Comparison of ENCODE assay signal across 19 cellular contexts in genomic region chr20:3067139-3068009, GRCh38. TPM values are rescaled to one million over a fixed set of nuclear protein-coding genes. Genes with fewer than 3 reads are reported as not detected.
A peak's percentile ranks its signal among the peaks of the same experiment; 100 is the strongest.
DNase-seq lines count a peak whose midpoint lies in the region; ATAC-seq and TF ChIP-seq lines count a peak whose summit lies in the region.
"Had no signal": no experiment of that assay in that cellular context is flagged by ENCODE, and none has a peak within 500 bp of the region (broad histone marks: within the 10 kb centered on the region; RNA-seq: fewer than 3 reads in every experiment).

No MANE protein-coding gene starts in this region.

- H3K4me3 ChIP-seq in PC-9 (no peak overlapping the region), suprapubic skin (no peak overlapping the region)
- H3K4me3 ChIP-seq: ascending aorta, testis had no signal

- POLR2A ChIA-PET in PC-9 (lab: Charles Lee; ENCODE audit: unreplicated experiment): no interaction called here

- CTCF ChIA-PET in PC-9 (lab: Charles Lee): interaction anchor here (0.6 kb wide), 1 partner anchor 168 kb away, joined by 6 read pairs; no protein-coding TSS in a partner anchor

- H3K4me1 ChIP-seq in PC-9 (replicated peaks; ENCODE audit: insufficient read depth) (peaks cover 40% of the 10 kb centered on the region), suprapubic skin (peaks cover 28% of the 10 kb centered on the region)
- H3K4me1 ChIP-seq: testis had no signal

- DNase-seq in PC-9 (peak; percentile 40 to 66), left kidney (ENCODE audit: low read depth, low spot score) (peak; percentile 28), suprapubic skin (ENCODE audit: low spot score in 2 of 2) (no peak), left colon (no peak), DMS153 (lab: John Stamatoyannopoulos, UW) (no peak)
- DNase-seq: activated naive CD4-positive, alpha-beta T cell treated with Interleukin-2 at 50 U/mL for 16 hours; AML-193; left ventricle myocardium superior; MV-4-11; NCI-H2081 treated with DMSO at 0.1 percent for 48 hours; NCI-H526 treated with DMSO at 0.1 percent for 48 hours; small intestine; testis had no signal

- H3F3A ChIP-seq in PC-9 (ENCODE audit: insufficient read depth, low read depth): peaks cover 44% of the 10 kb centered on the region

- no peaks in the 10 kb centered on the region for H4K20me1 ChIP-seq in PC-9 (ENCODE audit: insufficient read depth)

- peak; percentile 66 for ATAC-seq in GM18867 (IDR thresholded peaks at IDR 0.05; ENCODE audit: unreplicated experiment)
- no peak for ATAC-seq in left colon
- no peak for ATAC-seq in GM18520 (IDR thresholded peaks at IDR 0.05; ENCODE audit: unreplicated experiment)
- ATAC-seq: left ventricle myocardium superior had no signal

- no peak for TF ChIP-seq POLR2A in suprapubic skin (IDR thresholded peaks at IDR 0.05)

- no TSS peak for BruUV-seq in PC-9 (replicated peaks; lab: Mats Ljungman, UMichigan)

- H2AFZ ChIP-seq in PC-9: no peak overlapping the region

- H3K36me3 ChIP-seq in PC-9 (ENCODE audit: low read depth): no peaks in the 10 kb centered on the region
- H3K36me3 ChIP-seq in suprapubic skin: no peaks in the 10 kb centered on the region
- H3K36me3 ChIP-seq: ascending aorta had no signal

- TF ChIP-seq EP300 in suprapubic skin (IDR thresholded peaks at IDR 0.05): no peak

- H3K27me3 ChIP-seq in PC-9 (ENCODE audit: insufficient read depth, low read depth) (no peaks in the 10 kb centered on the region), suprapubic skin (peaks cover 12% of the 10 kb centered on the region)
- H3K27me3 ChIP-seq: ascending aorta, testis had no signal

- H3K79me2 ChIP-seq in PC-9 (ENCODE audit: low read depth): no peaks in the 10 kb centered on the region

- H3K27ac ChIP-seq in PC-9 (peak overlapping the region; percentile 68), suprapubic skin (peak overlapping the region; percentile 62)
- H3K27ac ChIP-seq: ascending aorta, testis had no signal

- peak overlapping the region; percentile 64 for H3K4me2 ChIP-seq in PC-9

- 65% methylated on average over 22 of the region's 23 CpGs for WGBS in suprapubic skin

- intact Hi-C loops in PC-9 (cut with micrococcal nuclease; ENCODE audit: unreplicated experiment): no loop called here
- intact Hi-C loops in left colon (cut with DNase I, micrococcal nuclease): no loop called here

- TF ChIP-seq CTCF in PC-9 (conservative IDR thresholded peaks at IDR 0.05) (no peak), suprapubic skin (IDR thresholded peaks at IDR 0.05) (no peak)

- H3K9me3 ChIP-seq in PC-9 (ENCODE audit: insufficient read depth, low read depth): no peaks in the 10 kb centered on the region
- H3K9me3 ChIP-seq in suprapubic skin: no peaks in the 10 kb centered on the region
- H3K9me3 ChIP-seq: ascending aorta, testis had no signal

- no peaks in the 10 kb centered on the region for H3K9me2 ChIP-seq in PC-9 (ENCODE audit: insufficient read depth)

RNA-seq across cellular contexts. Expression of gene OXT, which starts 4.0 kb away (rescaled TPM):
- total RNA-seq in PC-9 (2021) (not detected in 2 replicates), suprapubic skin (1 to 10 TPM in 1 of 4 donors, not detected in 3; 2.0 TPM), left colon (not detected)
- total RNA-seq: ascending aorta, frontal cortex, left ventricle myocardium superior, OCI-LY7, osteocyte had no signal

RNA-seq across cellular contexts. Expression of gene AVP, which starts 17.1 kb away (rescaled TPM):
- total RNA-seq in PC-9 (2021) (not detected in 2 replicates), suprapubic skin (not detected), left colon (not detected)
- total RNA-seq: ascending aorta, frontal cortex, left ventricle myocardium superior, OCI-LY7, osteocyte had no signal

RNA-seq across cellular contexts. Expression of gene MRPS26, which starts 21.5 kb away (rescaled TPM):
- total RNA-seq in PC-9 (2021) (58.3 and 84.9 TPM in 2 replicates), suprapubic skin (10 to 100 TPM; 38.5 to 59.4 (median 53.7) TPM), left colon (10 to 100 TPM; 33.1 to 44.1 TPM)

RNA-seq across cellular contexts. Expression of gene GNRH2, which starts 24.0 kb away (rescaled TPM):
- total RNA-seq in PC-9 (2021) (0.65 and 1.1 TPM in 2 replicates), suprapubic skin (under 1 TPM in 2 of 4 donors, not detected in 2; 0.83 TPM), left colon (under 1 TPM in 1 of 2 donors, not detected in 1; 0.64 TPM)
- total RNA-seq: ascending aorta, frontal cortex, left ventricle myocardium superior, osteocyte, testis had no signal

Comparison
In these comparisons a context has a peak if more than half of its experiments do, and no peak if none do; other contexts are left out.
1. DNase-seq: peak in PC-9 (2 of 2) and left kidney (single experiment); none in suprapubic skin (0 of 2), left colon (0 of 2) and DMS153 (single experiment).